In the genomic region with DNA sequence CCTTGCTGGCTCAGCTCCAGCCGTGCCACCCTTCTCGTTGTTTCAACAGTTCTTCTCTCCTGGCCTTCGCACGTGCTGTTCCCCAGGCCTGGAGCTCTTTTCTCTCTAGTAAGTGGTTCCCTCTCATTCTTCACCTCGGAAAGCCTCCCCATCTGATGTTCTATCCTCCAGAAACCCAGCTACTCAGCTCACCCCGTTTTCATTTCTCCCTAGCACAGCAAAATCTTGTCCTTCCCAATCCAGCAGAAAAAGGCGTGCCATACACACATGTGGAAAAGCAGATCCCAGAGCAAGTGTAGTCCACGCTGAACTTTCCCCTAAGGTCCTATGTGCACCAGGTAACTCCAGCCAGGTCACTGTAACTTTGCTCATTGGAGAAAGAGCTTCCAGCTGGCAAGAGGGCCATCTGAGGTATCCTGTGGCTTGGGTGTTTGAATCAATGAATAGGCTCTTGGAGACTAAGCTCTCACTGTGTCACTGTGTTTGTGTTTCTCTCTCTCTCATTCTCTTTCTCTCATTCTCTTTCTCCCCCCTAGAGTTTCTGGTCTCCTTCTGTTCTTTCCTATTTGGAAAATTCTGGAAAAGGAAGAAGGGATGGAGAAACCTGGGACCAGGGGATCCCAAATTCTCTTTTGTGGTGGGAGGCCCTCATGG, we compare ENCODE assay signal across 1 cellular context.
TF ChIP-seq lines count a peak whose summit lies in the region.

No MANE protein-coding gene starts in this region.

TF ChIP-seq in HCT116, 20 proteins besides CTCF, POLR2A, EP300 and RAD21:
- TF ChIP-seq ATF3 (IDR thresholded peaks at IDR 0.05) (no peak), MAX (IDR thresholded peaks at IDR 0.05) (no peak), FOSL1 (IDR thresholded peaks at IDR 0.05; ENCODE audit: low read depth) (no peak), ZNF274 (IDR thresholded peaks at IDR 0.05; ENCODE audit: low read depth, low read length) (no peak), POLR2AphosphoS5 (IDR thresholded peaks at IDR 0.05; ENCODE audit: low read depth, low read length) (no peak), EGR1 (IDR thresholded peaks at IDR 0.05; ENCODE audit: low read depth) (no peak), EZH2 (IDR thresholded peaks at IDR 0.05) (no peak), CEBPB (IDR thresholded peaks at IDR 0.05; ENCODE audit: low read depth) (no peak), YY1 (IDR thresholded peaks at IDR 0.05; ENCODE audit: extremely low read depth, insufficient replicate concordance, low read depth, low read length) (no peak), TCF7L2 (IDR thresholded peaks at IDR 0.05; ENCODE audit: borderline replicate concordance, extremely low read depth, insufficient read depth, insufficient read length) (no peak), SRF (IDR thresholded peaks at IDR 0.05; ENCODE audit: low read depth) (no peak), ELF1 (IDR thresholded peaks at IDR 0.05; ENCODE audit: borderline replicate concordance, low read depth) (no peak), EZH2phosphoT487 (IDR thresholded peaks at IDR 0.05; ENCODE audit: borderline replicate concordance) (no peak), CBX3 (IDR thresholded peaks at IDR 0.05; ENCODE audit: low read depth) (no peak), SIN3A (IDR thresholded peaks at IDR 0.05; ENCODE audit: low read depth) (no peak), JUND (IDR thresholded peaks at IDR 0.05) (no peak)
- TF ChIP-seq, protein P1, sequence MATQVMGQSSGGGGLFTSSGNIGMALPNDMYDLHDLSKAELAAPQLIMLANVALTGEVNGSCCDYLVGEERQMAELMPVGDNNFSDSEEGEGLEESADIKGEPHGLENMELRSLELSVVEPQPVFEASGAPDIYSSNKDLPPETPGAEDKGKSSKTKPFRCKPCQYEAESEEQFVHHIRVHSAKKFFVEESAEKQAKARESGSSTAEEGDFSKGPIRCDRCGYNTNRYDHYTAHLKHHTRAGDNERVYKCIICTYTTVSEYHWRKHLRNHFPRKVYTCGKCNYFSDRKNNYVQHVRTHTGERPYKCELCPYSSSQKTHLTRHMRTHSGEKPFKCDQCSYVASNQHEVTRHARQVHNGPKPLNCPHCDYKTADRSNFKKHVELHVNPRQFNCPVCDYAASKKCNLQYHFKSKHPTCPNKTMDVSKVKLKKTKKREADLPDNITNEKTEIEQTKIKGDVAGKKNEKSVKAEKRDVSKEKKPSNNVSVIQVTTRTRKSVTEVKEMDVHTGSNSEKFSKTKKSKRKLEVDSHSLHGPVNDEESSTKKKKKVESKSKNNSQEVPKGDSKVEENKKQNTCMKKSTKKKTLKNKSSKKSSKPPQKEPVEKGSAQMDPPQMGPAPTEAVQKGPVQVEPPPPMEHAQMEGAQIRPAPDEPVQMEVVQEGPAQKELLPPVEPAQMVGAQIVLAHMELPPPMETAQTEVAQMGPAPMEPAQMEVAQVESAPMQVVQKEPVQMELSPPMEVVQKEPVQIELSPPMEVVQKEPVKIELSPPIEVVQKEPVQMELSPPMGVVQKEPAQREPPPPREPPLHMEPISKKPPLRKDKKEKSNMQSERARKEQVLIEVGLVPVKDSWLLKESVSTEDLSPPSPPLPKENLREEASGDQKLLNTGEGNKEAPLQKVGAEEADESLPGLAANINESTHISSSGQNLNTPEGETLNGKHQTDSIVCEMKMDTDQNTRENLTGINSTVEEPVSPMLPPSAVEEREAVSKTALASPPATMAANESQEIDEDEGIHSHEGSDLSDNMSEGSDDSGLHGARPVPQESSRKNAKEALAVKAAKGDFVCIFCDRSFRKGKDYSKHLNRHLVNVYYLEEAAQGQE (IDR thresholded peaks at IDR 0.05; ENCODE audit: low read depth), result no peak
- TF ChIP-seq, protein P2, sequence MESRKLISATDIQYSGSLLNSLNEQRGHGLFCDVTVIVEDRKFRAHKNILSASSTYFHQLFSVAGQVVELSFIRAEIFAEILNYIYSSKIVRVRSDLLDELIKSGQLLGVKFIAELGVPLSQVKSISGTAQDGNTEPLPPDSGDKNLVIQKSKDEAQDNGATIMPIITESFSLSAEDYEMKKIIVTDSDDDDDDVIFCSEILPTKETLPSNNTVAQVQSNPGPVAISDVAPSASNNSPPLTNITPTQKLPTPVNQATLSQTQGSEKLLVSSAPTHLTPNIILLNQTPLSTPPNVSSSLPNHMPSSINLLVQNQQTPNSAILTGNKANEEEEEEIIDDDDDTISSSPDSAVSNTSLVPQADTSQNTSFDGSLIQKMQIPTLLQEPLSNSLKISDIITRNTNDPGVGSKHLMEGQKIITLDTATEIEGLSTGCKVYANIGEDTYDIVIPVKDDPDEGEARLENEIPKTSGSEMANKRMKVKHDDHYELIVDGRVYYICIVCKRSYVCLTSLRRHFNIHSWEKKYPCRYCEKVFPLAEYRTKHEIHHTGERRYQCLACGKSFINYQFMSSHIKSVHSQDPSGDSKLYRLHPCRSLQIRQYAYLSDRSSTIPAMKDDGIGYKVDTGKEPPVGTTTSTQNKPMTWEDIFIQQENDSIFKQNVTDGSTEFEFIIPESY (IDR thresholded peaks at IDR 0.05; ENCODE audit: extremely low read depth, insufficient replicate concordance, low read length), result no peak
